In genomic region chr4:158670975-158671664, GRCh38 we compare ENCODE assay signal across 1 cellular context.
A peak's percentile ranks its signal among the peaks of the same experiment; 100 is the strongest.
TF ChIP-seq lines count a peak whose summit lies in the region.

No MANE protein-coding gene starts in this region.

TF ChIP-seq in HepG2, 621 proteins besides CTCF, POLR2A, EP300 and RAD21 (continued from another document and continues in another):
- TF ChIP-seq ZNF747 (CRISPR knock-in tag; IDR thresholded peaks at IDR 0.05; ENCODE audit: borderline replicate concordance): 0 out of 2 replicates have a peak, but pooled peaks have one; percentile 23
- TF ChIP-seq ZNF160 (CRISPR knock-in tag; IDR thresholded peaks at IDR 0.05): no peak
- no peak for TF ChIP-seq ZNF644 (CRISPR knock-in tag; IDR thresholded peaks at IDR 0.05; ENCODE audit: low read depth)
- no peak for TF ChIP-seq JARID2 (CRISPR knock-in tag; IDR thresholded peaks at IDR 0.05; ENCODE audit: insufficient replicate concordance)
- 0 out of 2 replicates have a peak, but pooled peaks have one; percentile 75 for TF ChIP-seq WIZ (CRISPR knock-in tag; IDR thresholded peaks at IDR 0.05)
- TF ChIP-seq NFE2L1 (CRISPR knock-in tag; IDR thresholded peaks at IDR 0.05; ENCODE audit: borderline replicate concordance): no peak
- no peak for TF ChIP-seq ZSCAN25 (CRISPR knock-in tag; IDR thresholded peaks at IDR 0.05)
- TF ChIP-seq ZBTB40 (IDR thresholded peaks at IDR 0.05): no peak
- peak; percentile 62; the same call in 1 of the 2 replicates for TF ChIP-seq ZBTB40 (CRISPR knock-in tag; IDR thresholded peaks at IDR 0.05)
- TF ChIP-seq ZBTB25 (CRISPR knock-in tag; IDR thresholded peaks at IDR 0.05): no peak
- no peak for TF ChIP-seq TAF1 (CRISPR knock-in tag; IDR thresholded peaks at IDR 0.05)
- TF ChIP-seq ZBTB7A (CRISPR knock-in tag; IDR thresholded peaks at IDR 0.05): no peak
- no peak for TF ChIP-seq SNAI1 (CRISPR knock-in tag; IDR thresholded peaks at IDR 0.05; ENCODE audit: borderline replicate concordance)
- TF ChIP-seq ARID3A (IDR thresholded peaks at IDR 0.05; ENCODE audit: low read depth, low read length): no peak
- TF ChIP-seq TIGD3 (CRISPR knock-in tag; IDR thresholded peaks at IDR 0.05; ENCODE audit: borderline replicate concordance): no peak
- no peak for TF ChIP-seq PRDM15 (CRISPR knock-in tag; IDR thresholded peaks at IDR 0.05)
- TF ChIP-seq ZBTB44 (CRISPR knock-in tag; IDR thresholded peaks at IDR 0.05): no peak
- TF ChIP-seq MAF1 (CRISPR knock-in tag; IDR thresholded peaks at IDR 0.05; ENCODE audit: borderline replicate concordance): no peak
- no peak for TF ChIP-seq NKX3-1 (CRISPR knock-in tag; IDR thresholded peaks at IDR 0.05)
- peak; percentile 53 for TF ChIP-seq ZNF18 (CRISPR knock-in tag; IDR thresholded peaks at IDR 0.05; ENCODE audit: insufficient replicate concordance)
- no peak for TF ChIP-seq HOXA7 (CRISPR knock-in tag; IDR thresholded peaks at IDR 0.05)
- TF ChIP-seq NFE2 (CRISPR knock-in tag; IDR thresholded peaks at IDR 0.05): no peak
- TF ChIP-seq BCLAF1 (IDR thresholded peaks at IDR 0.05): no peak
- TF ChIP-seq ETV5 (CRISPR knock-in tag; IDR thresholded peaks at IDR 0.05; ENCODE audit: borderline replicate concordance): no peak
- 0 out of 2 replicates have a peak, but pooled peaks have one; percentile 16 for TF ChIP-seq NRL (CRISPR knock-in tag; IDR thresholded peaks at IDR 0.05; ENCODE audit: borderline replicate concordance)
- TF ChIP-seq HNRNPUL1 (IDR thresholded peaks at IDR 0.05; ENCODE audit: low read depth, low read length): no peak
- no peak; the same call in 1 of the 2 replicates for TF ChIP-seq ZSCAN31 (CRISPR knock-in tag; IDR thresholded peaks at IDR 0.05; ENCODE audit: low read depth)
- TF ChIP-seq MTA1 (CRISPR knock-in tag; IDR thresholded peaks at IDR 0.05; ENCODE audit: borderline replicate concordance): 0 out of 2 replicates have a peak, but pooled peaks have one; percentile 47
- no peak for TF ChIP-seq GMEB2 (CRISPR knock-in tag; IDR thresholded peaks at IDR 0.05; ENCODE audit: low read depth)
